18 cellular contexts compared by ENCODE assay signal in genomic region chr11:44654596-44654995, GRCh38.
"Had no signal": no experiment of that assay in that cellular context is flagged by ENCODE, and none has a peak within 500 bp of the region (broad histone marks: within the 10 kb centered on the region; RNA-seq: fewer than 3 reads in every experiment).

No MANE protein-coding gene starts in this region.

- ATAC-seq: effector memory CD8-positive, alpha-beta T cell; foreskin keratinocyte; gastroesophageal sphincter; heart left ventricle; left cardiac atrium; left lung; left ventricle myocardium superior; lower lobe of right lung; mucosa of descending colon had no signal

- H2AFZ ChIP-seq: hepatocyte had no signal

- DNase-seq: colonic mucosa; cortex of kidney; effector CD8-positive, alpha-beta T cell; effector memory CD8-positive, alpha-beta T cell; foreskin keratinocyte; heart left ventricle; hypothalamus; left cardiac atrium; left lung; left ventricle myocardium superior; lower lobe of right lung; mesenchymal stem cell; mucosa of descending colon had no signal

- H3K36me3 Mint-ChIP-seq: mesothelial cell of epicardium had no signal

- H3K4me2 ChIP-seq: hepatocyte had no signal

- H3K4me3 ChIP-seq: colonic mucosa, esophagus muscularis mucosa, gastroesophageal sphincter, heart left ventricle, hepatocyte, left lung, lower lobe of right lung, mucosa of descending colon had no signal

- H3K36me3 ChIP-seq: colonic mucosa, esophagus muscularis mucosa, gastroesophageal sphincter, heart left ventricle, left lung, lower lobe of right lung had no signal

- H3K79me2 ChIP-seq: hepatocyte had no signal

- H3K9me3 ChIP-seq: colonic mucosa, esophagus muscularis mucosa, gastroesophageal sphincter, heart left ventricle, left lung, lower lobe of right lung, mucosa of descending colon had no signal

- H3K4me3 Mint-ChIP-seq: dendritic cell treated with granulocyte-macrophage colony-stimulating factor and Interleukin-4, amounts not matched to agents 40 ng/mL and 50 ng/mL, for 4 days; effector memory CD8-positive, alpha-beta T cell; mesothelial cell of epicardium had no signal

- H3K27me3 ChIP-seq: esophagus muscularis mucosa, gastroesophageal sphincter, heart left ventricle, hepatocyte, left lung had no signal

- H3K9me3 Mint-ChIP-seq: dendritic cell treated with granulocyte-macrophage colony-stimulating factor and Interleukin-4, amounts not matched to agents 40 ng/mL and 50 ng/mL, for 4 days; effector memory CD8-positive, alpha-beta T cell; mesothelial cell of epicardium had no signal

- H3K27ac Mint-ChIP-seq: dendritic cell treated with granulocyte-macrophage colony-stimulating factor and Interleukin-4, amounts not matched to agents 40 ng/mL and 50 ng/mL, for 4 days; effector memory CD8-positive, alpha-beta T cell; mesothelial cell of epicardium had no signal

- H3K4me1 ChIP-seq: colonic mucosa, foreskin keratinocyte, left lung, lower lobe of right lung had no signal

- H3K27ac ChIP-seq: colonic mucosa, esophagus muscularis mucosa, foreskin keratinocyte, gastroesophageal sphincter, heart left ventricle, hepatocyte, left lung, lower lobe of right lung had no signal
